9 cellular contexts compared by ENCODE assay signal in the genomic region with DNA sequence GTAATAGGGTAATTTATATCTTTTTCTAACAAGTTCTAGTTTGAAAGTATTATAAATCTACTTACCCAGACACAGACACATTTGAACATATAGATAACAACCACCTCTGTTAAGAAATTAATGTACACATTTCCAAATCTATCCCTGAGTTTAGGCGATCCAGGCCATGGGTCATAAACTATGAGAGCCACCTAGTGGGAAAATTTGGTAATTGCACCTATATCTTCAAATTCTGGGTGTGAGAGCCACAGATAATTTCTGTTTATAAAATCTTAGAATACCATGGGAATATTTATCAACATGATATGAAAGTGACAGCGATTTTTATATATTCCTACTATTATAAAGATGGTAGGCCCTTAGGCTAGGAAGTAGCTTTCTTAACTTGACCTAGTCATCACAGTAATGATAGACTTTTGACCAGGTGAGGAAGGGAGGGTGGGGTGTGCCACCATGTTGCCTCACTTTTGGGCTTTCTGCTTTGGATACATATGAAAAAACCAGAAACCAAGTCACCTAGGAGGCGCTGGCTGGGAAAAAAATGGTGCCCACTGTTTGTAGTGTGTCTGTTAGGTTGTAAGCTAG. TPM values are rescaled to one million over a fixed set of nuclear protein-coding genes. Genes with fewer than 3 reads are reported as not detected.
A peak's percentile ranks its signal among the peaks of the same experiment; 100 is the strongest.
DNase-seq lines count a peak whose midpoint lies in the region; ATAC-seq and TF ChIP-seq lines count a peak whose summit lies in the region.
"Had no signal": no experiment of that assay in that cellular context is flagged by ENCODE, and none has a peak within 500 bp of the region (broad histone marks: within the 10 kb centered on the region; RNA-seq: fewer than 3 reads in every experiment).

No MANE protein-coding gene starts in this region.

- ATAC-seq in GM18907 (IDR thresholded peaks at IDR 0.05; ENCODE audit: unreplicated experiment): no peak

- no peak overlapping the region for H3K9ac ChIP-seq in neural cell (ENCODE audit: low read length)

- peak; percentile 76 for TF ChIP-seq RAD21 in neural cell (conservative IDR thresholded peaks at IDR 0.05)

- H3K27ac ChIP-seq in 22Rv1: no peak overlapping the region
- H3K27ac ChIP-seq in PC-9: no peak overlapping the region
- no peak overlapping the region for H3K27ac ChIP-seq in neural cell (ENCODE audit: low read length)

- H3K9me3 ChIP-seq in PC-9 (ENCODE audit: insufficient read depth, low read depth): no peaks in the 10 kb centered on the region
- peaks cover under 1% of the 10 kb centered on the region for H3K9me3 ChIP-seq in neural cell (ENCODE audit: low read length)

- CTCF ChIA-PET in PC-9 (lab: Charles Lee): interaction anchor here (3.6 kb wide), 1 partner anchor 176 kb away, joined by 25 read pairs; no protein-coding TSS in a partner anchor

- peaks cover 6% of the 10 kb centered on the region for H3K4me1 ChIP-seq in PC-9 (replicated peaks; ENCODE audit: insufficient read depth)

- no TSS peak for BruUV-seq in PC-9 (replicated peaks; lab: Mats Ljungman, UMichigan)

- intact Hi-C loops in PC-9 (cut with micrococcal nuclease; ENCODE audit: unreplicated experiment): loop anchor here (2.0 to 5.0 kb wide), 3 partner anchors 41 to 176 kb away; no protein-coding TSS in a partner anchor

- no peaks in the 10 kb centered on the region for H3K27me3 ChIP-seq in PC-9 (ENCODE audit: insufficient read depth, low read depth)
- H3K27me3 ChIP-seq in neural cell (ENCODE audit: insufficient read depth, low read depth, low read length): no peaks in the 10 kb centered on the region

- DNase-seq in EL: peak; percentile 53
- DNase-seq in HS-5 (ENCODE audit: low read depth): peak; percentile 23
- DNase-seq in PC-9: peak in 1 of 2 experiments; percentile 49
- no peak for DNase-seq in endothelial cell (ENCODE audit: low spot score)
- DNase-seq in stimulated activated CD4-positive, alpha-beta T cell treated with anti-CD3 and anti-CD28 coated beads, Interleukin-15, amount 100 ng/mL, for 24 hours: no peak

- H3K36me3 Mint-ChIP-seq in endothelial cell (ENCODE audit: low read depth, unreplicated experiment): no peaks in the 10 kb centered on the region

- H3F3A ChIP-seq in PC-9 (ENCODE audit: insufficient read depth, low read depth) (no peaks in the 10 kb centered on the region; the same call in 1 of the 2 replicates), neural cell (ENCODE audit: insufficient read depth, low read length, poor library complexity, severe bottlenecking) (no peaks in the 10 kb centered on the region)

- peaks cover 10% of the 10 kb centered on the region for H3K4me1 Mint-ChIP-seq in endothelial cell (ENCODE audit: unreplicated experiment)

- H3K27ac Mint-ChIP-seq in endothelial cell (ENCODE audit: unreplicated experiment): no peak overlapping the region

- TF ChIP-seq CTCF in 22Rv1 (IDR thresholded peaks at IDR 0.05) (peak; percentile 97), PC-9 (conservative IDR thresholded peaks at IDR 0.05) (peak; percentile 95), endothelial cell (IDR thresholded peaks at IDR 0.05; ENCODE audit: unreplicated experiment) (peak; percentile 93), neural cell (IDR thresholded peaks at IDR 0.05; ENCODE audit: poor library complexity, severe bottlenecking) (peak; percentile 79)

- peaks cover 5% of the 10 kb centered on the region for H3K27me3 Mint-ChIP-seq in endothelial cell (ENCODE audit: unreplicated experiment)

- H3K36me3 ChIP-seq in PC-9 (ENCODE audit: low read depth) (no peaks in the 10 kb centered on the region), neural cell (ENCODE audit: insufficient read depth, low read length) (no peaks in the 10 kb centered on the region)

- H3K9me2 ChIP-seq in PC-9 (ENCODE audit: insufficient read depth): no peaks in the 10 kb centered on the region
- no peaks in the 10 kb centered on the region for H3K9me2 ChIP-seq in neural cell (ENCODE audit: insufficient read depth, low read length)

- H2AFZ ChIP-seq in PC-9 (no peak overlapping the region), neural cell (ENCODE audit: low read depth, low read length) (no peak overlapping the region)

- POLR2A ChIA-PET in PC-9 (lab: Charles Lee; ENCODE audit: unreplicated experiment): interaction anchor here (0.6 kb wide), 1 partner anchor 214 kb away, joined by 6 read pairs; no protein-coding TSS in a partner anchor

- H3K9me3 Mint-ChIP-seq in endothelial cell (ENCODE audit: unreplicated experiment): no peaks in the 10 kb centered on the region

- H4K20me1 ChIP-seq in PC-9 (ENCODE audit: insufficient read depth): no peaks in the 10 kb centered on the region
- no peaks in the 10 kb centered on the region for H4K20me1 ChIP-seq in neural cell (ENCODE audit: insufficient read depth)

- H3K4me2 ChIP-seq in PC-9 (no peak overlapping the region), neural cell (ENCODE audit: low read length) (no peak overlapping the region)

- no peak for TF ChIP-seq EP300 in neural cell (conservative IDR thresholded peaks at IDR 0.05; ENCODE audit: poor library complexity, severe bottlenecking)

- H3K4me3 ChIP-seq in PC-9: no peak overlapping the region
- H3K4me3 ChIP-seq in neural cell (ENCODE audit: low read length): no peak overlapping the region

- H3K79me2 ChIP-seq in PC-9 (ENCODE audit: low read depth) (no peaks in the 10 kb centered on the region), neural cell (replicated peaks; ENCODE audit: insufficient read depth, low read length) (no peaks in the 10 kb centered on the region)

- H3K4me3 Mint-ChIP-seq in endothelial cell (ENCODE audit: unreplicated experiment): no peak overlapping the region

TF ChIP-seq in neural cell, 6 proteins besides CTCF, POLR2A, EP300 and RAD21:
- no peak for TF ChIP-seq POLR2AphosphoS5 (IDR thresholded peaks at IDR 0.05)
- TF ChIP-seq, protein P1, sequence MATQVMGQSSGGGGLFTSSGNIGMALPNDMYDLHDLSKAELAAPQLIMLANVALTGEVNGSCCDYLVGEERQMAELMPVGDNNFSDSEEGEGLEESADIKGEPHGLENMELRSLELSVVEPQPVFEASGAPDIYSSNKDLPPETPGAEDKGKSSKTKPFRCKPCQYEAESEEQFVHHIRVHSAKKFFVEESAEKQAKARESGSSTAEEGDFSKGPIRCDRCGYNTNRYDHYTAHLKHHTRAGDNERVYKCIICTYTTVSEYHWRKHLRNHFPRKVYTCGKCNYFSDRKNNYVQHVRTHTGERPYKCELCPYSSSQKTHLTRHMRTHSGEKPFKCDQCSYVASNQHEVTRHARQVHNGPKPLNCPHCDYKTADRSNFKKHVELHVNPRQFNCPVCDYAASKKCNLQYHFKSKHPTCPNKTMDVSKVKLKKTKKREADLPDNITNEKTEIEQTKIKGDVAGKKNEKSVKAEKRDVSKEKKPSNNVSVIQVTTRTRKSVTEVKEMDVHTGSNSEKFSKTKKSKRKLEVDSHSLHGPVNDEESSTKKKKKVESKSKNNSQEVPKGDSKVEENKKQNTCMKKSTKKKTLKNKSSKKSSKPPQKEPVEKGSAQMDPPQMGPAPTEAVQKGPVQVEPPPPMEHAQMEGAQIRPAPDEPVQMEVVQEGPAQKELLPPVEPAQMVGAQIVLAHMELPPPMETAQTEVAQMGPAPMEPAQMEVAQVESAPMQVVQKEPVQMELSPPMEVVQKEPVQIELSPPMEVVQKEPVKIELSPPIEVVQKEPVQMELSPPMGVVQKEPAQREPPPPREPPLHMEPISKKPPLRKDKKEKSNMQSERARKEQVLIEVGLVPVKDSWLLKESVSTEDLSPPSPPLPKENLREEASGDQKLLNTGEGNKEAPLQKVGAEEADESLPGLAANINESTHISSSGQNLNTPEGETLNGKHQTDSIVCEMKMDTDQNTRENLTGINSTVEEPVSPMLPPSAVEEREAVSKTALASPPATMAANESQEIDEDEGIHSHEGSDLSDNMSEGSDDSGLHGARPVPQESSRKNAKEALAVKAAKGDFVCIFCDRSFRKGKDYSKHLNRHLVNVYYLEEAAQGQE (IDR thresholded peaks at IDR 0.05; ENCODE audit: borderline replicate concordance): no peak
- TF ChIP-seq SMC3 (conservative IDR thresholded peaks at IDR 0.05; ENCODE audit: poor library complexity): peak; percentile 84
- TF ChIP-seq MXI1 (conservative IDR thresholded peaks at IDR 0.05; ENCODE audit: poor library complexity, severe bottlenecking): no peak
- no peak for TF ChIP-seq TAF1 (IDR thresholded peaks at IDR 0.05; ENCODE audit: low read depth)
- TF ChIP-seq EZH2 (IDR thresholded peaks at IDR 0.05; ENCODE audit: borderline replicate concordance, insufficient read depth, low read length, poor library complexity, severe bottlenecking): no peak
TF ChIP-seq in neural cell: peak in this region for 1.

RNA-seq across cellular contexts. Expression of a gene that starts 8.0 kb away (rescaled TPM):
- total RNA-seq in PC-9 (2021) (35.5 and 39.3 TPM in 2 replicates), endothelial cell (ENCODE audit: unreplicated experiment) (7.1 TPM)
- not detected in 2 replicates for polyA plus RNA-seq in neural cell
- not detected in 2 replicates for polyA minus RNA-seq in neural cell

RNA-seq across cellular contexts. Expression of a gene that starts 26.6 kb away (rescaled TPM):
- total RNA-seq in PC-9 (2021): not detected in 2 replicates
- not detected for total RNA-seq in endothelial cell (ENCODE audit: unreplicated experiment)
- not detected in 2 replicates for polyA plus RNA-seq in neural cell
- not detected in 2 replicates for polyA minus RNA-seq in neural cell
- polyA plus RNA-seq: esophagus had no signal

RNA-seq across cellular contexts. Expression of a gene that starts 35.5 kb away (rescaled TPM):
- total RNA-seq in PC-9 (2021) (145 and 167 TPM in 2 replicates), endothelial cell (ENCODE audit: unreplicated experiment) (237 TPM)
- 10.0 and 15.8 TPM in 2 replicates for polyA plus RNA-seq in neural cell
- polyA minus RNA-seq in neural cell: 11.2 and 12.2 TPM in 2 replicates

RNA-seq across cellular contexts. Expression of a gene that starts 54.1 kb away (rescaled TPM):
- total RNA-seq in PC-9 (2021): 0.65 and 0.80 TPM in 2 replicates
- 1.0 TPM for total RNA-seq in endothelial cell (ENCODE audit: unreplicated experiment)
- polyA plus RNA-seq in neural cell: 45.9 and 58.5 TPM in 2 replicates
- 80.6 and 81.8 TPM in 2 replicates for polyA minus RNA-seq in neural cell

Comparison
In these comparisons a context has a peak if more than half of its experiments do, and no peak if none do; other contexts are left out.
1. DNase-seq: peak in EL (single experiment) and HS-5 (single experiment); none in endothelial cell (single experiment) and stimulated activated CD4-positive, alpha-beta T cell treated with anti-CD3 and anti-CD28 coated beads, Interleukin-15, amount 100 ng/mL, for 24 hours (single experiment).
2. Peak in every context shown above with its lines, with median percentiles within 50 percentile points of each other: CTCF ChIP-seq.